In the genomic region with DNA sequence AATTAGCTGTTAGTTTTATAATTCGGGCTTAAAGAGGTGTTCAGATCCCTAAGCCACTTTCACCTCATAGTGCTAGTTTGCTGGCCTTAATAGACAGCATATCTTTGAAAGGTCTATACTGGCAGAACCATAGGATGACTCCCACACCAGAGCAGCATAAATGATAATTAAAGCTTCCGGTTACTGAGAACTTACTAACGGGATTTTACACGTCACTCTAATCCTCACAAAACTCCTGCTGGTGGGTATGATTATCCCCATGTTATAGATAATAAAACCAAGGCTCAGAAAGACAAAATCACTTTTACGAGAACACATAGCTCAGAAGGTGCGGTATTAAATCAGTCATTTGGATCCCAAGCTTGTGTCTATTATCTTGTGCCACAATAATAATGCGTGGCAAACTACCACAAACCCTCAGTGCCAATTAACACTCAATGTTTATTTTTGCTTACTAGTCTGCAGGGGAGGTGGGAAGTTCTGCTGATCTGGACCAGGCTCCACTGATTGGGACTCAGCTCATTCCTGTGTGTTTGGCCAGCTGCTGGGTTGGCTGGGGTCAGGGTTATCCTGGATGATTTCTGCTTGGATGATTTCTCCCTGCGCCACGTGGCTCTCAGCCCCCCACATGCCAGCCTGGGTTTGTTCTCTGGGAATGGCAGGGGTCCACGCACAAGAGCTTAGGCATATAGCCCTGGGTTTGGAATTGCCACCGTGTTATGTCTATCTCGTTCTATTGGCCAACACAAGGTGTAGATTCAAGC, we compare ENCODE assay signal across 18 cellular contexts.
"Had no signal": no experiment of that assay in that cellular context is flagged by ENCODE, and none has a peak within 500 bp of the region (broad histone marks: within the 10 kb centered on the region; RNA-seq: fewer than 3 reads in every experiment).

No MANE protein-coding gene starts in this region.

- H3K79me2 ChIP-seq: hepatocyte had no signal

- H3K9me3 ChIP-seq: colonic mucosa, ovary, upper lobe of right lung, vagina had no signal

- FAIRE-seq: kidney had no signal

- H3K36me3 ChIP-seq: colonic mucosa, neural progenitor cell, ovary, tibial nerve, upper lobe of right lung, vagina had no signal

- ATAC-seq: foreskin keratinocyte; natural killer cell; right cardiac atrium; stimulated activated effector memory CD8-positive, alpha-beta T cell treated with anti-CD3 and anti-CD28 coated beads, Interleukin-12 subunit alpha, Interleukin-12 subunit beta, amount 100 ng/mL, for 72 hours; upper lobe of right lung had no signal

- H3K4me2 ChIP-seq: hepatocyte, neural progenitor cell had no signal

- H3K27me3 ChIP-seq: colonic mucosa, foreskin keratinocyte, hepatocyte, neural progenitor cell, ovary, tibial nerve, upper lobe of right lung, vagina had no signal

- H3K9ac ChIP-seq: neural progenitor cell had no signal

- H3K27ac ChIP-seq: colonic mucosa, foreskin keratinocyte, hepatocyte, neural progenitor cell, ovary, upper lobe of right lung, vagina had no signal

- DNase-seq: colonic mucosa; dermis blood vessel endothelial cell; foreskin keratinocyte; head of caudate nucleus; left cardiac atrium; natural killer cell; nucleus accumbens; ovary; right cardiac atrium; stimulated activated CD4-positive, alpha-beta T cell treated with anti-CD3 and anti-CD28 coated beads, Interleukin-4, amount 100 ng/mL, for 1 hour; stimulated activated CD8-positive, alpha-beta memory T cell treated with anti-CD3 and anti-CD28 coated beads, Interleukin-4, amount 100 ng/mL, for 48 hours; upper lobe of right lung had no signal

- H2AFZ ChIP-seq: hepatocyte, neural progenitor cell had no signal

- H3K4me1 ChIP-seq: colonic mucosa, foreskin keratinocyte, upper lobe of right lung, vagina had no signal

- H3K4me3 ChIP-seq: colonic mucosa, hepatocyte, neural progenitor cell, ovary, tibial nerve, upper lobe of right lung, vagina had no signal
